In the genomic region with DNA sequence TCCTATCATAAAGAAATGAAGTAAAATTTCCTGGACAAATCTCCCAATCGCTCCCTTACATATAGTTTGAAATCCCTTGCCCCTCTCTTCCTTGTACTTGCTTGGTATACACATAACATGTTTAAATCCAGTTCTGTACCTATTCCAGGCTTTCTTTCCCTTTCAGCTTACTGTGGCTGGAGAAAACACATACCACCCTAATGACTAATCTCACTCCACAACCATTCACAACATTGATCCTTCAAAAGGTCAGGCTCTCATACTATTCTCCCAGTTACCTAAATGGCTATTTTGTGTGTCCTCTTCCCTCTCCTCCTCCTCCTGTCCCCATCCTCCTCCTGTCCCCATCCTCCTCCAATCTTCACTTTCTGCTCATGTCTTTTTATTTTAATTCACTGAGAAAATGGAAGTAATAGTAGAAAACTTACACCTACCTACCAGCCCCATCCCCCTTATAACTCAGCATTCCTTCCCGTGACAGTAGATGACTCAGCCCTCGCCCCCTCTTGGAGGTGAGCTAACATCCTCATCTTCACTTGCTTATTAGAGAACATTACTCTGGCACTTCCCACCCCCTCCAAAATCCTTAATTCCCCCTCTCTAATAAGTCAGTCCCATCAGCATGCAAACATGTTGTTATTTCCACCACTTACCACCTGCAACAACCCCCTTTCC, we compare ENCODE assay signal across 15 cellular contexts.
DNase-seq lines count a peak whose midpoint lies in the region; ATAC-seq and TF ChIP-seq lines count a peak whose summit lies in the region.
"Had no signal": no experiment of that assay in that cellular context is flagged by ENCODE, and none has a peak within 500 bp of the region (broad histone marks: within the 10 kb centered on the region; RNA-seq: fewer than 3 reads in every experiment).

No MANE protein-coding gene starts in this region.

- H3K4me3 ChIP-seq in psoas muscle (no peak overlapping the region), gastrocnemius medialis (no peak overlapping the region)
- H3K4me3 ChIP-seq: mucosa of descending colon had no signal

- H3K27me3 ChIP-seq in psoas muscle (ENCODE audit: insufficient read depth in 3 of 3, low read length in 2 of 3) (no peaks in the 10 kb centered on the region), gastrocnemius medialis (no peaks in the 10 kb centered on the region)

- 85 to 92% (median 91%) methylated on average over 3 of the region's 3 CpGs for WGBS in psoas muscle, 3 donors

- TF ChIP-seq CTCF in psoas muscle (IDR thresholded peaks at IDR 0.05) (no peak), gastrocnemius medialis (IDR thresholded peaks at IDR 0.05 in 4 of 5, conservative IDR thresholded peaks at IDR 0.05 in 1 of 5) (no peak)

- ATAC-seq in psoas muscle (no peak), gastrocnemius medialis (no peak)
- ATAC-seq: mucosa of descending colon, right cardiac atrium had no signal

- in situ Hi-C loops in ACHN (cut with HindIII; ENCODE audit: low pct_ligation_motif_present, low pct_unique_long_range_greater_than_20kb, low sequenced_read_pairs) (no loop called here), gastrocnemius medialis (cut with MboI; ENCODE audit: low sequenced_read_pairs in 4 of 4) (no loop called here)

- intact Hi-C loops in psoas muscle (cut with DNase I) (loop anchor here (5.0 to 10.0 kb wide), 4 partner anchors 367 to 549 kb away; no protein-coding TSS in a partner anchor), gastrocnemius medialis (cut with DNase I; ENCODE audit: low total_unique reads) (loop anchor here (10.0 kb wide), 1 partner anchor 409 kb away; no protein-coding TSS in a partner anchor)

- DNase-seq in ACHN (peak; percentile 67), HS-27A (ENCODE audit: low read depth) (peak; percentile 64), astrocyte of the hippocampus (ENCODE audit: low read depth, low spot score) (peak; percentile 75), iPS-NIHi7 (ENCODE audit: extremely low spot score) (peak; percentile 51), NK-92 (lab: John Stamatoyannopoulos, UW; ENCODE audit: unreplicated experiment) (no peak), DMS79 (lab: John Stamatoyannopoulos, UW) (no peak), psoas muscle (no peak), gastrocnemius medialis (no peak)
- DNase-seq: activated CD4-positive, alpha-beta memory T cell treated with anti-CD3 and anti-CD28 coated beads, Interleukin-2, amount 10 ng/mL, durations not matched to agents 7 days and 5 days; activated naive CD4-positive, alpha-beta T cell treated with anti-CD3 and anti-CD28 coated beads, Interleukin-2, amount 50 U/mL, for 16 hours; mucosa of descending colon; NCI-H1930; NK-92 treated with Interleukin-12 subunit alpha and Interleukin-12 subunit beta, amount 100 ng/mL, for 24 hours; right cardiac atrium; T-helper 1 cell had no signal

- H3K4me1 ChIP-seq in psoas muscle (peaks cover 7% of the 10 kb centered on the region), gastrocnemius medialis (no peaks in the 10 kb centered on the region)

- no peak for TF ChIP-seq POLR2A in gastrocnemius medialis (IDR thresholded peaks at IDR 0.05)

- no peaks in the 10 kb centered on the region for H3K36me3 ChIP-seq in psoas muscle (ENCODE audit: insufficient read depth in 1 of 2, low read depth in 1 of 2)
- H3K36me3 ChIP-seq in gastrocnemius medialis, result no peaks in the 10 kb centered on the region

- H3K27ac ChIP-seq in psoas muscle, result no peak overlapping the region
- no peak overlapping the region for H3K27ac ChIP-seq in gastrocnemius medialis

- H3K9me3 ChIP-seq in psoas muscle (no peaks in the 10 kb centered on the region), gastrocnemius medialis (no peaks in the 10 kb centered on the region)

Comparison
In these comparisons a context has a peak if more than half of its experiments do, and no peak if none do; other contexts are left out.
1. DNase-seq: peak in ACHN (single experiment), HS-27A (single experiment), astrocyte of the hippocampus (single experiment) and iPS-NIHi7 (single experiment); none in NK-92 (single experiment), DMS79 (single experiment), psoas muscle (0 of 2) and gastrocnemius medialis (0 of 2).